1 cellular context compared by ENCODE assay signal in genomic region chr11:282630-283360, GRCh38.
TF ChIP-seq lines count a peak whose summit lies in the region.

No MANE protein-coding gene starts in this region.

TF ChIP-seq in HepG2, 621 proteins besides CTCF, POLR2A, EP300 and RAD21:
- TF ChIP-seq MBNL3 (CRISPR knock-in tag; conservative IDR thresholded peaks at IDR 0.05): no peak
- TF ChIP-seq BHLHE40 (IDR thresholded peaks at IDR 0.05; ENCODE audit: low read length): 0 out of 2 replicates have a peak, but pooled peaks have one; percentile 28
